In the genomic region with DNA sequence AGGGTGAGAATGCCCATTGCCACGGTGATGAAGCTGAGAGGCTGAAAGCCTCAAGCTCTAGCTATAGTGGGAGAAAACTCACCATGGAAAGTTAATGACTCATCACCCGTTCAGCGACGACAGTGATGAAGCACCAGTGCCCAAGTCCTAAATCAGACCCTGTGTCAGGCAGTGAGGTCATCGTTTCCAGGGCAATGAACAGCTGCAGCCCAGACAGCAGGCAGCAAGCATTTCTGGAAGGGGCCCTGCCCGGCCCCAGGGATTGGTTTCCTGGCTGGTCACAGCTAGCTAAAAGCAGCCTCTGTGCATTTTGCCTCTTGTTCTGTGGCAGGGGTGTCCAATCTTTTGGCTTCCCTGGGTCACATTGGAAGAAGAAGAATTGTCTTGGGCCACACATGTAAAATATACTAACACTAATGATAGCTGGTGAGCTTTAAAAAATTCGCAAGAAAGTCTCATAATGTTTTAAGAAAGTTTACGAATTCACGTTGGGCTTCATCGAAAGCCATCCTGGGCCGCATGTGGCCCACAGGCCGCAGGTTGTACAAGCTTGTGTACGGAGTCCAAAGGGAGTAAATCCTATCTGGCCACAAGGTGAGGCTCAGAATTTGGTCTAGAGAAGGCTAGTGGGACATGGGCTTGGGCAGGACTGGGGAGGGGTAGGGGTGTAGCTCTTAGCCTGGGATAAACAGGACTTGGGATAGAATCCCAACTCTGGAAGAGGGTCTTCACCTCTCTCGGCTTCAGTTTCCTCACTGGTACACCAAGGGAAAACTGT, we compare ENCODE assay signal across 8 cellular contexts. TPM values are rescaled to one million over a fixed set of nuclear protein-coding genes. Genes with fewer than 3 reads are reported as not detected.
DNase-seq lines count a peak whose midpoint lies in the region; ATAC-seq, FAIRE-seq and TF ChIP-seq lines count a peak whose summit lies in the region.

No MANE protein-coding gene starts in this region.

- intact Hi-C loops in activated naive CD4-positive, alpha-beta T cell treated with anti-CD3 and anti-CD28 coated beads for 36 hours (cut with micrococcal nuclease): loop anchor here (1.0 to 2.0 kb wide), 2 partner anchors 41 to 58 kb away; a partner anchor contains a TSS
- intact Hi-C loops in Right ventricle myocardium inferior (cut with DNase I): no loop called here
- intact Hi-C loops in CD14-positive monocyte (cut with micrococcal nuclease): no loop called here

- H3K4me1 Mint-ChIP-seq in activated naive CD4-positive, alpha-beta T cell treated with anti-CD3 and anti-CD28 coated beads for 36 hours (ENCODE audit: low read depth): peaks cover 17% of the 10 kb centered on the region
- H3K4me1 Mint-ChIP-seq in CD14-positive monocyte: no peaks in the 10 kb centered on the region

- no peaks in the 10 kb centered on the region for H3K9me3 Mint-ChIP-seq in activated naive CD4-positive, alpha-beta T cell treated with anti-CD3 and anti-CD28 coated beads for 36 hours
- no peaks in the 10 kb centered on the region for H3K9me3 Mint-ChIP-seq in CD14-positive monocyte

- no peak overlapping the region for H3K4me3 Mint-ChIP-seq in activated naive CD4-positive, alpha-beta T cell treated with anti-CD3 and anti-CD28 coated beads for 36 hours
- H3K4me3 Mint-ChIP-seq in CD14-positive monocyte: no peak overlapping the region

- DNase-seq in GM19239 (ENCODE audit: insufficient read length, low spot score) (peak; percentile 14), NCI-H774 (lab: John Stamatoyannopoulos, UW) (peak; percentile 21), Right ventricle myocardium inferior (ENCODE audit: missing footprints) (no peak), putamen (ENCODE audit: low spot score) (peak; percentile 80), NCI-H1105 treated with DMSO at 0.1 percent for 48 hours (lab: John Stamatoyannopoulos, UW) (no peak), CD14-positive monocyte (ENCODE audit: low spot score) (no peak)
- DNase-seq in activated naive CD4-positive, alpha-beta T cell treated with anti-CD3 and anti-CD28 coated beads for 36 hours: peak; percentile 87

- H3K27ac Mint-ChIP-seq in activated naive CD4-positive, alpha-beta T cell treated with anti-CD3 and anti-CD28 coated beads for 36 hours: peak overlapping the region; percentile 80
- peak overlapping the region in 2 of 7 donors; percentile 48 to 52 for H3K27ac Mint-ChIP-seq in CD14-positive monocyte

- peaks cover 18% of the 10 kb centered on the region for H3K36me3 Mint-ChIP-seq in activated naive CD4-positive, alpha-beta T cell treated with anti-CD3 and anti-CD28 coated beads for 36 hours (ENCODE audit: low read depth)
- H3K36me3 Mint-ChIP-seq in CD14-positive monocyte: peaks cover 96 to 100% of the 10 kb centered on the region in 2 donors

- TF ChIP-seq CTCF in CD14-positive monocyte (IDR thresholded peaks at IDR 0.05): no peak

- no peak for FAIRE-seq in GM19239 (lab: Jason Lieb, UNC)

- ATAC-seq in Right ventricle myocardium inferior (peak; percentile 91), GM18511 (IDR thresholded peaks at IDR 0.05; ENCODE audit: unreplicated experiment) (no peak)

- CTCF ChIA-PET in activated naive CD4-positive, alpha-beta T cell treated with anti-CD3 and anti-CD28 coated beads for 36 hours (lab: Charles Lee): interaction anchor here (0.7 to 0.9 kb wide), 2 partner anchors 40 to 909 kb away, joined by 3 read pairs; no protein-coding TSS in a partner anchor

- no peaks in the 10 kb centered on the region for H3K27me3 Mint-ChIP-seq in activated naive CD4-positive, alpha-beta T cell treated with anti-CD3 and anti-CD28 coated beads for 36 hours (ENCODE audit: low read depth)
- H3K27me3 Mint-ChIP-seq in CD14-positive monocyte (ENCODE audit: low read depth in 3 of 3): peaks cover 0 to 4% (median 0%) of the 10 kb centered on the region in 3 donors

RNA-seq across cellular contexts. Expression of a gene that starts 40.6 kb away (rescaled TPM):
- 10 to 100 TPM; 37.2 to 37.6 TPM for total RNA-seq in activated naive CD4-positive, alpha-beta T cell treated with anti-CD3 and anti-CD28 coated beads for 36 hours
- total RNA-seq in Right ventricle myocardium inferior: 11.4 TPM
- polyA plus RNA-seq in CD14-positive monocyte: 10 to 100 TPM in 1 of 2 donors, 1 to 10 TPM in 1; 6.9 to 10.8 TPM

RNA-seq across cellular contexts. Expression of a gene that starts 41.0 kb away (rescaled TPM):
- 10 to 100 TPM; 40.7 to 46.4 TPM for total RNA-seq in activated naive CD4-positive, alpha-beta T cell treated with anti-CD3 and anti-CD28 coated beads for 36 hours
- total RNA-seq in Right ventricle myocardium inferior: 27.7 TPM
- polyA plus RNA-seq in CD14-positive monocyte: 10 to 100 TPM; 81.6 to 84.9 TPM

RNA-seq across cellular contexts. Expression of a gene that starts 57.3 kb away (rescaled TPM):
- 10 to 100 TPM; 44.9 to 49.4 TPM for total RNA-seq in activated naive CD4-positive, alpha-beta T cell treated with anti-CD3 and anti-CD28 coated beads for 36 hours
- total RNA-seq in Right ventricle myocardium inferior: 9.0 TPM
- 10 to 100 TPM; 13.2 to 17.3 TPM for polyA plus RNA-seq in CD14-positive monocyte

RNA-seq across cellular contexts. Expression of a gene that starts 58.2 kb away (rescaled TPM):
- 10 to 100 TPM; 15.9 to 17.1 TPM for total RNA-seq in activated naive CD4-positive, alpha-beta T cell treated with anti-CD3 and anti-CD28 coated beads for 36 hours
- 4.7 TPM for total RNA-seq in Right ventricle myocardium inferior
- under 1 TPM; 0.72 to 0.96 TPM for polyA plus RNA-seq in CD14-positive monocyte

Comparison
In these comparisons a context has a peak if more than half of its experiments do, and no peak if none do; other contexts are left out.
1. DNase-seq: peak in GM19239 (single experiment), NCI-H774 (single experiment), activated naive CD4-positive, alpha-beta T cell treated with anti-CD3 and anti-CD28 coated beads for 36 hours (single experiment) and putamen (single experiment); none in Right ventricle myocardium inferior (single experiment), NCI-H1105 treated with DMSO at 0.1 percent for 48 hours (single experiment) and CD14-positive monocyte (single experiment).